8 cellular contexts compared by ENCODE assay signal in the genomic region with DNA sequence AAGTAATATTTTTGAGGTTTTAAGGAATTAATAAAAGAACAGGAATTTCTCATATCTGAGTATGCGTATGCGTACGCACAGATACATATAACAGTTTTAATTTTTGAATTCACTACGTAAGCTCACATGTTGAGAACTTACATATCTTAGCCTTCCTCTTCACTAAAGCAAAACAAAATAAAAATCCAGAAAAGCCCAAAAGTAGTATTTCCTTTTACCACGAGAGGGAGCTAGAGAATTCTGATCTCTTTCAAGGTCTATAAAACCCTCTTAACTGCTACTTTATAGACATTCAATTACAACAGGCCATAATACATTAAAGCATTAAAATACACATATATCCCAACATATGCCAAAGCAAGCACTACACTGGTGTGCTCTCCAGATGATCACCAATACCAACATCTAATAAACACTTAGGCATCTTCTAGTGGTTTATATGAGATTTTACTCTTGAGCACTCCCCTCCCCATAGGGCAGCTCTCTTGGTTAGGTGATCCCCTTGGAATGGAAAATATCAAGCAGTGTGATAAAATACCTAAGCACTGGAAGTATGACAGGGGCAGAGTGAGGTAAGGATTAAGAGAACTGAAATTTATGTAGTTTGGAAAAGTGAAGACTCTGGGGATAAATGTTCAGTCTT.
DNase-seq lines count a peak whose midpoint lies in the region; TF ChIP-seq lines count a peak whose summit lies in the region.

No MANE protein-coding gene starts in this region.

- no peaks in the 10 kb centered on the region for H3K9me3 Mint-ChIP-seq in glutamatergic neuron (ENCODE audit: unreplicated experiment)

- peak; percentile 30 for DNase-seq in GM10266 (ENCODE audit: extremely low spot score)
- peak; percentile 64 for DNase-seq in NCI-H2029 (lab: John Stamatoyannopoulos, UW)
- no peak for DNase-seq in glutamatergic neuron
- DNase-seq in superior temporal gyrus (ENCODE audit: extremely low spot score): peak; percentile 88
- DNase-seq in activated gamma-delta T cell treated with Interleukin-2 at 50 U/mL for 16 hours: no peak
- no peak for DNase-seq in stimulated activated CD4-positive, alpha-beta T cell treated with anti-CD3 and anti-CD28 coated beads, Interleukin-4, amount 100 ng/mL, for 4 hours

- no peaks in the 10 kb centered on the region for H3K4me1 Mint-ChIP-seq in glutamatergic neuron (ENCODE audit: low read depth, unreplicated experiment)

- H3K36me3 Mint-ChIP-seq in glutamatergic neuron (ENCODE audit: unreplicated experiment): no peaks in the 10 kb centered on the region

- no peak overlapping the region for H3K27ac ChIP-seq in 22Rv1
- no peak overlapping the region for H3K27ac ChIP-seq in VCaP

- no peak overlapping the region for H3K27ac Mint-ChIP-seq in glutamatergic neuron (ENCODE audit: unreplicated experiment)

- no peak overlapping the region for H3K4me3 Mint-ChIP-seq in glutamatergic neuron (ENCODE audit: unreplicated experiment)

- no peaks in the 10 kb centered on the region for H3K27me3 Mint-ChIP-seq in glutamatergic neuron (ENCODE audit: unreplicated experiment)

- peak; percentile 88 for TF ChIP-seq CTCF in 22Rv1 (IDR thresholded peaks at IDR 0.05)
- TF ChIP-seq CTCF in GM10266 (IDR thresholded peaks at IDR 0.05; ENCODE audit: control insufficient read depth, insufficient read depth, low read depth, missing control alignments): peak; percentile 47
- peak; percentile 89 for TF ChIP-seq CTCF in VCaP (conservative IDR thresholded peaks at IDR 0.05)
- peak; percentile 85 for TF ChIP-seq CTCF in glutamatergic neuron (IDR thresholded peaks at IDR 0.05; ENCODE audit: partially characterized antibody, unreplicated experiment)

Comparison
In these comparisons a context has a peak if more than half of its experiments do, and no peak if none do; other contexts are left out.
1. DNase-seq: peak in GM10266 (single experiment), NCI-H2029 (single experiment) and superior temporal gyrus (single experiment); none in glutamatergic neuron (single experiment), activated gamma-delta T cell treated with Interleukin-2 at 50 U/mL for 16 hours (single experiment) and stimulated activated CD4-positive, alpha-beta T cell treated with anti-CD3 and anti-CD28 coated beads, Interleukin-4, amount 100 ng/mL, for 4 hours (0 of 2).
2. Peak in every context shown above with its lines, with median percentiles within 50 percentile points of each other: CTCF ChIP-seq.